ENCODE assay signal across 8 cellular contexts in the genomic region with DNA sequence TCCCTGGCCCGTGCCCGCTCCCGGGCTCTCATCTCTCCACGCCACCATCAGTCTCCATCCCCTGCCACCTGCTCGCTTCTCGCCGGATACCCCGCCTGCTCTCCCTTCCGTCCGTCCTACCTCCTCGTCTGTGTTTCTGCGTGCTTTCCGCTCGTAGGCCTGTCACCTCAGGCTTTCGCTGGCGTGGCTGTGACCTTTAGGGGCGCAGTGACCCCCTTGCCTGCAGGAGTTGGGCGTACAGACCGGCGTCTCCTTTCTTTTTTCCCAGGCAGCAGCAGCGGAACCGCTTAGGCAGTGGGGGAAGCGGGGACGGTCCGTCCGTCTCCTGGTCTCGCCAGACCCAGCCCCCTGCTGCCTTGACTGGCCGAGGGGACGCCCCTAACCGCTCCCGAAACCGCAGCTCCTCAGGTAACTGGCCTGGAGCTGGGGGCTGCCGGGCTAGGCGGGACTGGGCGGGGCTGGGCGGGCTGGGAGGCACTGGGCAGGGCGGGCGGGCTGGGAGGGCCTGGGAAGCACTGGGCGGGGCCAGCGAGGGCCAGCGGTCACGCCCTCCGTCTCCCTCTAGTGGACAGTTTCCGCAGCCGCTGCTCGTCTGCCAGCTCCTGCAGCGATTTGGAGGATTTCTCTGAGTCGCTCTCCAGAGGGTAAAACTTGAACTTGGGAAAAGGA. TPM values are rescaled to one million over a fixed set of nuclear protein-coding genes. Genes with fewer than 3 reads are reported as not detected.
DNase-seq lines count a peak whose midpoint lies in the region; ATAC-seq and TF ChIP-seq lines count a peak whose summit lies in the region.

No MANE protein-coding gene starts in this region.

- H3K36me3 ChIP-seq in Caco-2 (ENCODE audit: control insufficient read depth, insufficient read depth, low read length) = no peaks in the 10 kb centered on the region

- H3K27me3 ChIP-seq in Caco-2 (replicated peaks; ENCODE audit: control insufficient read depth, insufficient read depth, low read length) = no peaks in the 10 kb centered on the region; the same call in 1 of the 2 replicates

- H3K9me3 ChIP-seq in Caco-2 = no peaks in the 10 kb centered on the region

- DNase-seq in Caco-2 (peak; percentile 78 to 91), NCI-H2171 treated with DMSO at 0.1 percent for 48 hours (lab: John Stamatoyannopoulos, UW) (peak; percentile 80), choroid plexus epithelial cell (ENCODE audit: low read depth) (peak; percentile 82), left kidney (ENCODE audit: low read depth, low spot score) (peak; percentile 89)
- peak; percentile 90 for DNase-seq in activated CD4-positive, alpha-beta T cell treated with anti-CD3 and anti-CD28 coated beads for 36 hours
- peak; percentile 77 for DNase-seq in stimulated activated CD4-positive, alpha-beta T cell treated with anti-CD3 and anti-CD28 coated beads, Interleukin-1b, Interleukin-23, amount 100 ng/mL, for 48 hours

- CTCF ChIA-PET in Caco-2 (lab: Charles Lee) = interaction anchor here (0.7 to 1.6 kb wide), 12 partner anchors 10 to 248 kb away, joined by 3 to 20 read pairs (median 5); partner anchors contain the start of genes CCDC61, FOXA3, IGFL2 and IGFL4
- CTCF ChIA-PET in activated CD4-positive, alpha-beta T cell treated with anti-CD3 and anti-CD28 coated beads for 36 hours (lab: Charles Lee) = interaction anchor here (0.6 to 2.4 kb wide), 18 partner anchors 8 to 228 kb away, joined by 3 to 10 read pairs (median 4); partner anchors contain the start of genes CCDC61 and IRF2BP1

- ATAC-seq in HG02642 (IDR thresholded peaks at IDR 0.05; ENCODE audit: poor library complexity, unreplicated experiment) (peak; percentile 61), GM18519 (IDR thresholded peaks at IDR 0.05; ENCODE audit: low FRiP score, unreplicated experiment) (no peak)
- ATAC-seq in activated CD4-positive, alpha-beta T cell treated with anti-CD3 and anti-CD28 coated beads for 36 hours = peak; percentile 73

- peaks cover 20% of the 10 kb centered on the region for H3K4me1 ChIP-seq in Caco-2

- H3K4me1 Mint-ChIP-seq in Caco-2 (ENCODE audit: low read depth, unreplicated experiment) = peaks cover 21% of the 10 kb centered on the region
- H3K4me1 Mint-ChIP-seq in activated CD4-positive, alpha-beta T cell treated with anti-CD3 and anti-CD28 coated beads for 36 hours = peaks cover 16% of the 10 kb centered on the region

- H3K4me3 Mint-ChIP-seq in Caco-2 (ENCODE audit: unreplicated experiment) = peak overlapping the region; percentile 86
- peak overlapping the region; percentile 66 for H3K4me3 Mint-ChIP-seq in activated CD4-positive, alpha-beta T cell treated with anti-CD3 and anti-CD28 coated beads for 36 hours

- no peak overlapping the region for H3K27ac Mint-ChIP-seq in Caco-2 (ENCODE audit: unreplicated experiment)
- H3K27ac Mint-ChIP-seq in activated CD4-positive, alpha-beta T cell treated with anti-CD3 and anti-CD28 coated beads for 36 hours = no peak overlapping the region

- H3K36me3 Mint-ChIP-seq in Caco-2 (ENCODE audit: insufficient read depth, unreplicated experiment) = peaks cover 6% of the 10 kb centered on the region
- peaks cover 9% of the 10 kb centered on the region for H3K36me3 Mint-ChIP-seq in activated CD4-positive, alpha-beta T cell treated with anti-CD3 and anti-CD28 coated beads for 36 hours (ENCODE audit: low read depth)

- intact Hi-C loops in Caco-2 (cut with micrococcal nuclease; ENCODE audit: unreplicated experiment) = loop anchor here (5.0 to 10.0 kb wide), 3 partner anchors 89 to 202 kb away; partner anchors contain the start of gene RSPH6A
- intact Hi-C loops in activated CD4-positive, alpha-beta T cell treated with anti-CD3 and anti-CD28 coated beads for 36 hours (cut with DNase I, micrococcal nuclease) = loop anchor here (1.0 to 10.0 kb wide), 9 partner anchors 15 to 247 kb away; partner anchors contain the start of genes CCDC61 (in 1 of the 2), DMWD (in 1 of the 2), MYPOP (in 1 of the 2) and RSPH6A (in 1 of the 2)

- POLR2A ChIA-PET in Caco-2 (lab: Charles Lee) = interaction anchor here (0.6 kb wide), 1 partner anchor 246 kb away, joined by 4 read pairs; no protein-coding TSS in a partner anchor
- POLR2A ChIA-PET in activated CD4-positive, alpha-beta T cell treated with anti-CD3 and anti-CD28 coated beads for 36 hours (lab: Charles Lee) = interaction anchor here (0.5 kb wide), 1 partner anchor 131 kb away, joined by 3 read pairs; the partner anchor contains the start of gene IGFL2

- TF ChIP-seq CTCF in Caco-2 (IDR thresholded peaks at IDR 0.05; ENCODE audit: insufficient read depth in 1 of 2, low read depth in 1 of 2, low read length in 1 of 2, severe bottlenecking in 1 of 2, unreplicated experiment in 1 of 2) (peak; percentile 93 to 95), choroid plexus epithelial cell (conservative IDR thresholded peaks at IDR 0.05; ENCODE audit: low read depth, low read length) (peak; percentile 83)

- no TSS peak for BruUV-seq in Caco-2 (replicated peaks; lab: Mats Ljungman, UMichigan)

- no peaks in the 10 kb centered on the region for H3K9me3 Mint-ChIP-seq in Caco-2 (ENCODE audit: unreplicated experiment)
- H3K9me3 Mint-ChIP-seq in activated CD4-positive, alpha-beta T cell treated with anti-CD3 and anti-CD28 coated beads for 36 hours (ENCODE audit: low read depth) = no peaks in the 10 kb centered on the region

- H3K4me3 ChIP-seq in Caco-2 (ENCODE audit: low read depth, low read length) (peak overlapping the region; percentile 57), choroid plexus epithelial cell (ENCODE audit: low read depth, low read length) (peak overlapping the region; percentile 51)

- H3K27me3 Mint-ChIP-seq in Caco-2 (ENCODE audit: insufficient read depth, unreplicated experiment) = peaks cover 8% of the 10 kb centered on the region
- H3K27me3 Mint-ChIP-seq in activated CD4-positive, alpha-beta T cell treated with anti-CD3 and anti-CD28 coated beads for 36 hours = peaks cover 14% of the 10 kb centered on the region

RNA-seq across cellular contexts. Expression of gene PGLYRP1, which starts 6.3 kb away (rescaled TPM):
- not detected in 2 replicates for total RNA-seq in Caco-2 (2022)
- not detected for total RNA-seq in activated CD4-positive, alpha-beta T cell treated with anti-CD3 and anti-CD28 coated beads for 36 hours

RNA-seq across cellular contexts. Expression of gene CCDC61, which starts 21.3 kb away (rescaled TPM):
- 17.1 and 21.1 TPM in 2 replicates for total RNA-seq in Caco-2 (2022)
- 10 to 100 TPM; 22.4 to 26.2 TPM for total RNA-seq in activated CD4-positive, alpha-beta T cell treated with anti-CD3 and anti-CD28 coated beads for 36 hours

RNA-seq across cellular contexts. Expression of gene IGFL4, which starts 24.2 kb away (rescaled TPM):
- 3.9 and 4.4 TPM in 2 replicates for total RNA-seq in Caco-2 (2022)
- total RNA-seq in activated CD4-positive, alpha-beta T cell treated with anti-CD3 and anti-CD28 coated beads for 36 hours = not detected

RNA-seq across cellular contexts. Expression of gene NOVA2, which starts 42.9 kb away (rescaled TPM):
- 0.05 TPM in 1 of 2 replicates, not detected in the other for total RNA-seq in Caco-2 (2022)
- under 1 TPM; 0.02 to 0.09 TPM for total RNA-seq in activated CD4-positive, alpha-beta T cell treated with anti-CD3 and anti-CD28 coated beads for 36 hours
